In the genomic region with DNA sequence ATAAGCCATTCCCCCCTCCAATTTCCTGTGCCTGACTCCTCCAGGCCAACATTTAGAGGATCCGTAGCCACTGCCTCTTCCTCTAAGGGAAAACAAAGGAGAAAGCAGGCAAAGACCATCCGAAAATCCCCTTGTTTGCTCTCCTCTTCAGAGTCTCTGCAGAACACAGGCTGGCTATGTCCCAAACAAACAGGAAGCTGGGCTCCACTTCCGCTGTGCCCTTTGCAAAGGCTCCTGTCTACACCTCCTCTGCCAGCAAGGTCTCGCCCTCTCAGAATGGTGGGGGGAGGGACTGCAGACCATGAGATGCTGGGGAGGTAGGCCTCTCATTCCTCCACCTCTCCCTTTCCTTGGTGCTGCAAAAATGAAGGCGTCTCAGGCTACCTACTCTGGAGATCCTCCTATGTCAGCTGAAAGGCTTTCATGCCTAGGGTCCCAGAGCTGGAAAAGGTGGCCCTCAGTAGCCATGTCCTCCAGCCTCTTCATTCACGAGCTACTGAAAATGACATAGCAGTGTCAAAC, we compare ENCODE assay signal across 19 cellular contexts.
DNase-seq lines count a peak whose midpoint lies in the region; TF ChIP-seq lines count a peak whose summit lies in the region.
"Had no signal": no experiment of that assay in that cellular context is flagged by ENCODE, and none has a peak within 500 bp of the region (broad histone marks: within the 10 kb centered on the region; RNA-seq: fewer than 3 reads in every experiment).

No MANE protein-coding gene starts in this region.

- H3K36me3 Mint-ChIP-seq in osteocyte (ENCODE audit: unreplicated experiment): no peaks in the 10 kb centered on the region
- no peaks in the 10 kb centered on the region for H3K36me3 Mint-ChIP-seq in activated naive CD4-positive, alpha-beta T cell treated with anti-CD3 and anti-CD28 coated beads, Interleukin-2, amount 10 ng/mL, durations not matched to agents 7 days and 5 days
- H3K36me3 Mint-ChIP-seq: IgD-negative memory B cell had no signal

- no peak overlapping the region for H3K27ac Mint-ChIP-seq in osteocyte (ENCODE audit: unreplicated experiment)
- no peak overlapping the region for H3K27ac Mint-ChIP-seq in activated naive CD4-positive, alpha-beta T cell treated with anti-CD3 and anti-CD28 coated beads, Interleukin-2, amount 10 ng/mL, durations not matched to agents 7 days and 5 days
- H3K27ac Mint-ChIP-seq: activated CD4-positive, alpha-beta memory T cell treated with anti-CD3 and anti-CD28 coated beads, Interleukin-2, amount 10 ng/mL, durations not matched to agents 7 days and 5 days; B cell had no signal

- peak; percentile 28 for DNase-seq in NCI-H82 treated with DMSO at 0.1 percent for 48 hours (lab: John Stamatoyannopoulos, UW; ENCODE audit: unreplicated experiment)
- DNase-seq in NCI-H82 (lab: John Stamatoyannopoulos, UW): no peak
- DNase-seq in NCI-H2029 treated with DMSO at 0.1 percent for 48 hours (lab: John Stamatoyannopoulos, UW): peak; percentile 47
- DNase-seq in coronary artery (ENCODE audit: low spot score): peak; percentile 40
- DNase-seq in osteocyte (ENCODE audit: extremely low spot score, unreplicated experiment): peak; percentile 77
- no peak for DNase-seq in A172 (ENCODE audit: low spot score)
- no peak for DNase-seq in activated naive CD4-positive, alpha-beta T cell treated with anti-CD3 and anti-CD28 coated beads, Interleukin-2, amount 10 ng/mL, durations not matched to agents 7 days and 5 days
- DNase-seq in Ammon's horn (ENCODE audit: low spot score): no peak
- DNase-seq: activated CD4-positive, alpha-beta memory T cell treated with anti-CD3 and anti-CD28 coated beads, Interleukin-2, amount 10 ng/mL, durations not matched to agents 7 days and 5 days; activated CD4-positive, CD25-positive, alpha-beta regulatory T cell; activated effector memory CD4-positive, alpha-beta T cell treated with Interleukin-2 at 50 U/mL for 16 hours; activated T-cell treated with anti-CD3 and anti-CD28 coated beads for 4 hours; heart left ventricle; NCI-H2081 treated with DMSO at 0.1 percent for 48 hours; NCI-H526; OCI-M1; trophoblast cell had no signal

- no peaks in the 10 kb centered on the region for H3K9me3 Mint-ChIP-seq in osteocyte (ENCODE audit: unreplicated experiment)
- H3K9me3 Mint-ChIP-seq in activated naive CD4-positive, alpha-beta T cell treated with anti-CD3 and anti-CD28 coated beads, Interleukin-2, amount 10 ng/mL, durations not matched to agents 7 days and 5 days: no peaks in the 10 kb centered on the region
- H3K9me3 Mint-ChIP-seq: activated CD4-positive, alpha-beta memory T cell treated with anti-CD3 and anti-CD28 coated beads, Interleukin-2, amount 10 ng/mL, durations not matched to agents 7 days and 5 days; IgD-negative memory B cell had no signal

- H3K4me3 Mint-ChIP-seq in osteocyte (ENCODE audit: unreplicated experiment): no peak overlapping the region
- no peak overlapping the region for H3K4me3 Mint-ChIP-seq in activated naive CD4-positive, alpha-beta T cell treated with anti-CD3 and anti-CD28 coated beads, Interleukin-2, amount 10 ng/mL, durations not matched to agents 7 days and 5 days
- H3K4me3 Mint-ChIP-seq: activated CD4-positive, alpha-beta memory T cell treated with anti-CD3 and anti-CD28 coated beads, Interleukin-2, amount 10 ng/mL, durations not matched to agents 7 days and 5 days; B cell had no signal

- peaks cover 17% of the 10 kb centered on the region for H3K27me3 Mint-ChIP-seq in osteocyte (ENCODE audit: unreplicated experiment)
- H3K27me3 Mint-ChIP-seq in activated naive CD4-positive, alpha-beta T cell treated with anti-CD3 and anti-CD28 coated beads, Interleukin-2, amount 10 ng/mL, durations not matched to agents 7 days and 5 days: peaks cover 3% of the 10 kb centered on the region
- H3K27me3 Mint-ChIP-seq: activated CD4-positive, alpha-beta memory T cell treated with anti-CD3 and anti-CD28 coated beads, Interleukin-2, amount 10 ng/mL, durations not matched to agents 7 days and 5 days had no signal

- no peak for TF ChIP-seq CTCF in coronary artery (IDR thresholded peaks at IDR 0.05)
- TF ChIP-seq CTCF in osteocyte (IDR thresholded peaks at IDR 0.05): no peak

- no peak overlapping the region for H3K27ac ChIP-seq in coronary artery
- H3K27ac ChIP-seq: heart left ventricle had no signal

- CTCF ChIA-PET in activated naive CD4-positive, alpha-beta T cell treated with anti-CD3 and anti-CD28 coated beads, Interleukin-2, amount 10 ng/mL, durations not matched to agents 7 days and 5 days (lab: Charles Lee): no interaction called here

- H3K4me3 ChIP-seq in coronary artery: no peak overlapping the region
- H3K4me3 ChIP-seq: heart left ventricle had no signal

- H3K4me1 Mint-ChIP-seq in osteocyte (ENCODE audit: unreplicated experiment): no peaks in the 10 kb centered on the region
- H3K4me1 Mint-ChIP-seq in activated naive CD4-positive, alpha-beta T cell treated with anti-CD3 and anti-CD28 coated beads, Interleukin-2, amount 10 ng/mL, durations not matched to agents 7 days and 5 days: peaks cover 3% of the 10 kb centered on the region
- H3K4me1 Mint-ChIP-seq: activated CD4-positive, alpha-beta memory T cell treated with anti-CD3 and anti-CD28 coated beads, Interleukin-2, amount 10 ng/mL, durations not matched to agents 7 days and 5 days; B cell; IgD-negative memory B cell had no signal

Comparison
In these comparisons a context has a peak if more than half of its experiments do, and no peak if none do; other contexts are left out.
1. DNase-seq: peak in NCI-H82 treated with DMSO at 0.1 percent for 48 hours (single experiment), NCI-H2029 treated with DMSO at 0.1 percent for 48 hours (single experiment), coronary artery (single experiment) and osteocyte (single experiment); none in NCI-H82 (single experiment), A172 (single experiment), activated naive CD4-positive, alpha-beta T cell treated with anti-CD3 and anti-CD28 coated beads, Interleukin-2, amount 10 ng/mL, durations not matched to agents 7 days and 5 days (single experiment) and Ammon's horn (single experiment).